Comparison of ENCODE assay signal across 19 cellular contexts in the genomic region with DNA sequence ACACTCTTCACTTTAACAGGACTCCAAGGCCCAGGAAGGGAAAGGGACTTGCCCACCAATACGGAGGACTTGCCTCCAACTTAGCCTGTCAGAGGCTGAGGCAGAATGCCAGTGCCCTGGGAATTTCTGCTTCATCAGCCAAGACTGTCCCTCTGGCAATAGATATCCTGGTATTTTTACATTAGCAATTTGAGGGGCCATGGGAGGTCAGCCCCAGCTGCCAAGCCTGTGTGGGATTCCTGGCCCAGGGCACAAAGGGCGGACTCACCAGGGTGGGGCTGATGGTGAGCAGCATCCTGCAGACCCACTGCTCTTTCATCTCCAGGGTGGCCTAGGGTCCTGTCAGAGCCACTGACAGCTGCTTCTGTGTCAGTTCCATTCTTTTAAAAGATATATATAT.
"Had no signal": no experiment of that assay in that cellular context is flagged by ENCODE, and none has a peak within 500 bp of the region (broad histone marks: within the 10 kb centered on the region; RNA-seq: fewer than 3 reads in every experiment).

No MANE protein-coding gene starts in this region.

- H3K27ac ChIP-seq: brain microvascular endothelial cell, esophagus squamous epithelium, lower lobe of right lung, upper lobe of left lung, VCaP had no signal

- H3K36me3 ChIP-seq: brain microvascular endothelial cell, esophagus squamous epithelium, lower lobe of right lung, upper lobe of left lung had no signal

- ATAC-seq: activated naive CD8-positive, alpha-beta T cell treated with anti-CD3 and anti-CD28 coated beads, Interleukin-2, amount 50 U/mL, for 24 hours; activated T-cell treated with anti-CD3 and anti-CD28 coated beads, Interleukin-2, amount 50 U/mL, for 4 hours; lower lobe of right lung had no signal

- H3K9me3 ChIP-seq: lower lobe of right lung, upper lobe of left lung had no signal

- H3K4me3 ChIP-seq: esophagus squamous epithelium, lower lobe of right lung, upper lobe of left lung had no signal

- H3K27me3 ChIP-seq: brain microvascular endothelial cell, upper lobe of left lung had no signal

- DNase-seq: activated CD4-positive, alpha-beta T cell treated with anti-CD3 and anti-CD28 coated beads, Interleukin-2, amount 50 U/mL, for 1 hour; activated CD4-positive, CD25-positive, alpha-beta regulatory T cell treated with anti-CD3 and anti-CD28 coated beads, Interleukin-2, amount 50 U/mL, for 72 hours; activated CD8-positive, alpha-beta memory T cell treated with anti-CD3 and anti-CD28 coated beads, Interleukin-2, amount 50 U/mL, for 4 hours; activated naive CD4-positive, alpha-beta T cell treated with anti-CD3 and anti-CD28 coated beads, Interleukin-2, amount 10 ng/mL, durations not matched to agents 7 days and 5 days; activated naive CD8-positive, alpha-beta T cell treated with anti-CD3 and anti-CD28 coated beads, Interleukin-2, amount 50 U/mL, for 24 hours; activated T-cell treated with anti-CD3 and anti-CD28 coated beads, Interleukin-2, amount 50 U/mL, for 4 hours; aorta; brain microvascular endothelial cell; effector CD8-positive, alpha-beta T cell; esophagus squamous epithelium; left cardiac atrium; lower lobe of right lung; small intestine; stimulated activated CD4-positive, alpha-beta T cell treated with anti-CD3 and anti-CD28 coated beads, Interleukin-15, amount 100 ng/mL, for 24 hours; stimulated activated CD4-positive, alpha-beta T cell treated with anti-CD3 and anti-CD28 coated beads, Interleukin-2, amount 100 ng/mL, for 48 hours; SW 1271; T-helper 2 cell; upper lobe of left lung had no signal
